In genomic region chr1:45685308-45686080, GRCh38 we compare ENCODE assay signal across 8 cellular contexts. TPM values are rescaled to one million over a fixed set of nuclear protein-coding genes. Genes with fewer than 3 reads are reported as not detected.
DNase-seq lines count a peak whose midpoint lies in the region; ATAC-seq, FAIRE-seq and TF ChIP-seq lines count a peak whose summit lies in the region.

No MANE protein-coding gene starts in this region.

- no peaks in the 10 kb centered on the region for H3K36me3 Mint-ChIP-seq in CD4-positive, CD25-positive, alpha-beta regulatory T cell

- TF ChIP-seq CTCF in kidney (IDR thresholded peaks at IDR 0.05; ENCODE audit: borderline replicate concordance, extremely low read depth, insufficient read depth) = no peak

- H3K9ac ChIP-seq in adipocyte (ENCODE audit: low read length) (peak overlapping the region; percentile 96), kidney (ENCODE audit: low read length in 2 of 2) (peak overlapping the region; percentile 98 to 100)

- DNase-seq in CD4-positive, CD25-positive, alpha-beta regulatory T cell = peak in 2 of 3 donors; percentile 22 to 56
- peak; percentile 51 for DNase-seq in KBM-7
- DNase-seq in adipocyte (ENCODE audit: low read depth) = peak; percentile 48
- DNase-seq in kidney = no peak
- DNase-seq in superior temporal gyrus (ENCODE audit: extremely low spot score) = peak; percentile 62
- DNase-seq in stimulated activated CD4-positive, alpha-beta T cell treated with anti-CD3 and anti-CD28 coated beads, Interleukin-4, amount 100 ng/mL, for 24 hours = no peak

- H3K27ac Mint-ChIP-seq in CD4-positive, CD25-positive, alpha-beta regulatory T cell = peak overlapping the region; percentile 99 to 100 (median 99)

- H3K36me3 ChIP-seq in CD4-positive, CD25-positive, alpha-beta regulatory T cell (ENCODE audit: control insufficient read depth, insufficient read depth, low read length) = no peaks in the 10 kb centered on the region
- no peaks in the 10 kb centered on the region for H3K36me3 ChIP-seq in adipocyte (ENCODE audit: control insufficient read depth, insufficient read depth, low read length, severe bottlenecking)
- H3K36me3 ChIP-seq in kidney (ENCODE audit: control insufficient read depth in 1 of 2, insufficient read depth in 2 of 2, low read length in 2 of 2) = no peaks in the 10 kb centered on the region

- no peak for ATAC-seq in CD4-positive, CD25-positive, alpha-beta regulatory T cell (ENCODE audit: low read depth in 2 of 2)
- ATAC-seq in HG03520 (IDR thresholded peaks at IDR 0.05; ENCODE audit: unreplicated experiment) (no peak), GM21528 (IDR thresholded peaks at IDR 0.05; ENCODE audit: low FRiP score, unreplicated experiment) (no peak)

- H3K4me3 Mint-ChIP-seq in CD4-positive, CD25-positive, alpha-beta regulatory T cell = peak overlapping the region; percentile 96 to 99 (median 98)

- peaks cover 15 to 81% (median 50%) of the 10 kb centered on the region in 4 donors for H3K4me1 Mint-ChIP-seq in CD4-positive, CD25-positive, alpha-beta regulatory T cell

- no peaks in the 10 kb centered on the region for H3K9me3 ChIP-seq in CD4-positive, CD25-positive, alpha-beta regulatory T cell (ENCODE audit: control insufficient read depth in 2 of 2, low read length in 2 of 2)
- H3K9me3 ChIP-seq in adipocyte (ENCODE audit: control insufficient read depth, low read length) (no peaks in the 10 kb centered on the region), kidney (ENCODE audit: control insufficient read depth in 1 of 2, low read length in 2 of 2) (no peaks in the 10 kb centered on the region)

- no peak for FAIRE-seq in kidney (lab: Jason Lieb, UNC)

- peaks cover 8% of the 10 kb centered on the region for H3K27me3 Mint-ChIP-seq in CD4-positive, CD25-positive, alpha-beta regulatory T cell

- no peaks in the 10 kb centered on the region for H3K9me3 Mint-ChIP-seq in CD4-positive, CD25-positive, alpha-beta regulatory T cell

- in situ Hi-C loops in KBM-7 (cut with MboI; ENCODE audit: low pct_unique_long_range_greater_than_20kb, low sequenced_read_pairs) = no loop called here

- peaks cover 70% of the 10 kb centered on the region for H3K4me1 ChIP-seq in CD4-positive, CD25-positive, alpha-beta regulatory T cell (ENCODE audit: control insufficient read depth, insufficient read depth, low read length, poor library complexity, severe bottlenecking)
- H3K4me1 ChIP-seq in adipocyte (ENCODE audit: control insufficient read depth, insufficient read depth, low read length) (peaks cover 39% of the 10 kb centered on the region), kidney (ENCODE audit: control insufficient read depth in 1 of 2, insufficient read depth in 1 of 2, low read depth in 1 of 2, low read length in 2 of 2) (peaks cover 4 to 9% of the 10 kb centered on the region in 2 donors)

- no peaks in the 10 kb centered on the region for H3K27me3 ChIP-seq in CD4-positive, CD25-positive, alpha-beta regulatory T cell (ENCODE audit: control insufficient read depth, insufficient read depth, low read length)
- no peaks in the 10 kb centered on the region for H3K27me3 ChIP-seq in adipocyte (replicated peaks; ENCODE audit: control insufficient read depth, insufficient read depth, low read length)

- H3K27ac ChIP-seq in CD4-positive, CD25-positive, alpha-beta regulatory T cell (ENCODE audit: insufficient read depth, low read length, poor library complexity, severe bottlenecking) = peak overlapping the region; percentile 98
- peak overlapping the region; percentile 97 for H3K27ac ChIP-seq in kidney (ENCODE audit: low read depth in 2 of 2, low read length in 2 of 2)

- peak overlapping the region; percentile 100 for H3K4me3 ChIP-seq in CD4-positive, CD25-positive, alpha-beta regulatory T cell (ENCODE audit: low read depth, low read length)
- H3K4me3 ChIP-seq in adipocyte (ENCODE audit: low read length) (peak overlapping the region; percentile 100), kidney (ENCODE audit: low read length in 2 of 2) (peak overlapping the region; percentile 92 to 99)

- intact Hi-C loops in kidney (cut with DNase I) = no loop called here

RNA-seq across cellular contexts. Expression of gene GPBP1L1, which starts 0.8 kb away (rescaled TPM):
- 177 TPM for total RNA-seq in CD4-positive, CD25-positive, alpha-beta regulatory T cell
- 100 to 1,000 TPM in 2 of 4 donors, 10 to 100 TPM in 2; 96.2 to 104 (median 98.9) TPM for polyA plus RNA-seq in CD4-positive, CD25-positive, alpha-beta regulatory T cell
- 146 TPM for total RNA-seq in kidney
- polyA plus RNA-seq in kidney (ENCODE audit: insufficient read depth, low read depth, low replicate concordance) = 59.1 TPM

RNA-seq across cellular contexts. Expression of gene TMEM69, which starts 2.5 kb away (rescaled TPM):
- total RNA-seq in CD4-positive, CD25-positive, alpha-beta regulatory T cell = 15.5 TPM
- 10 to 100 TPM; 41.5 to 57.7 (median 53.7) TPM for polyA plus RNA-seq in CD4-positive, CD25-positive, alpha-beta regulatory T cell
- 23.1 TPM for total RNA-seq in kidney
- polyA plus RNA-seq in kidney (ENCODE audit: insufficient read depth, low read depth, low replicate concordance) = 21.7 TPM

Comparison
In these comparisons a context has a peak if more than half of its experiments do, and no peak if none do; other contexts are left out.
1. DNase-seq: peak in CD4-positive, CD25-positive, alpha-beta regulatory T cell (2 of 3), KBM-7 (single experiment), adipocyte (single experiment) and superior temporal gyrus (single experiment); none in kidney (single experiment) and stimulated activated CD4-positive, alpha-beta T cell treated with anti-CD3 and anti-CD28 coated beads, Interleukin-4, amount 100 ng/mL, for 24 hours (single experiment).
2. Peak in every context shown above with its lines, with median percentiles within 50 percentile points of each other: H3K4me3 ChIP-seq.